18 cellular contexts compared by ENCODE assay signal in genomic region chr5:143170104-143170503, GRCh38.
"Had no signal": no experiment of that assay in that cellular context is flagged by ENCODE, and none has a peak within 500 bp of the region (broad histone marks: within the 10 kb centered on the region; RNA-seq: fewer than 3 reads in every experiment).

No MANE protein-coding gene starts in this region.

- H3K4me1 ChIP-seq: parathyroid adenoma, right atrium auricular region, sigmoid colon, testis had no signal

- H3K4me3 Mint-ChIP-seq: effector memory CD8-positive, alpha-beta T cell; natural killer cell; neural crest cell; stimulated activated memory B cell treated with anti-CD40 and anti-IgM and Interleukin-4, amounts not matched to agents 10 μg/mL and 1 μg/mL and 100 μg/mL, for 72 hours had no signal

- H3K27ac Mint-ChIP-seq: effector memory CD8-positive, alpha-beta T cell; progenitor cell of endocrine pancreas; stimulated activated memory B cell treated with anti-CD40 and anti-IgM and Interleukin-4, amounts not matched to agents 10 μg/mL and 1 μg/mL and 100 μg/mL, for 72 hours had no signal

- H3K36me3 ChIP-seq: lower lobe of right lung, right atrium auricular region, sigmoid colon, upper lobe of left lung had no signal

- H2AFZ ChIP-seq: parathyroid adenoma had no signal

- H3K4me3 ChIP-seq: lower lobe of right lung, right atrium auricular region, sigmoid colon, testis, tibial nerve, upper lobe of left lung had no signal

- H3K79me2 ChIP-seq: parathyroid adenoma had no signal

- H3K36me3 Mint-ChIP-seq: natural killer cell; stimulated activated memory B cell treated with anti-CD40 and anti-IgM and Interleukin-4, amounts not matched to agents 10 μg/mL and 1 μg/mL and 100 μg/mL, for 72 hours had no signal

- H3K9me3 ChIP-seq: lower lobe of right lung, right atrium auricular region, sigmoid colon, testis, tibial nerve, upper lobe of left lung had no signal

- H3K9me3 Mint-ChIP-seq: effector memory CD8-positive, alpha-beta T cell; natural killer cell; stimulated activated memory B cell treated with anti-CD40 and anti-IgM and Interleukin-4, amounts not matched to agents 10 μg/mL and 1 μg/mL and 100 μg/mL, for 72 hours had no signal

- ATAC-seq: effector memory CD8-positive, alpha-beta T cell; left ventricle myocardium superior; lower lobe of right lung; natural killer cell; stimulated activated memory B cell treated with anti-CD40 and anti-IgM and Interleukin-4, amounts not matched to agents 10 μg/mL and 1 μg/mL and 100 μg/mL, for 72 hours; stimulated activated naive CD8-positive, alpha-beta T cell treated with anti-CD3 and anti-CD28 coated beads, Interleukin-15, Interleukin-2, amounts not matched to agents 100 U/mL and 50 U/mL, for 24 hours had no signal

- H3K27me3 ChIP-seq: right atrium auricular region, sigmoid colon, testis, tibial nerve, upper lobe of left lung had no signal

- H3K27ac ChIP-seq: lower lobe of right lung, parathyroid adenoma, right atrium auricular region, sigmoid colon, testis, tibial nerve, upper lobe of left lung had no signal

- H3K9ac ChIP-seq: parathyroid adenoma had no signal

- DNase-seq: cortex of kidney; effector memory CD8-positive, alpha-beta T cell; head of caudate nucleus; left ventricle myocardium superior; lower lobe of right lung; natural killer cell; sigmoid colon; stimulated activated CD4-positive, alpha-beta T cell treated with anti-CD3 and anti-CD28 coated beads, Interleukin-2, amount 100 ng/mL, for 24 hours; stimulated activated CD4-positive, alpha-beta T cell treated with anti-CD3 and anti-CD28 coated beads, Interleukin-4, amount 100 ng/mL, for 24 hours; stimulated activated naive CD8-positive, alpha-beta T cell treated with anti-CD3 and anti-CD28 coated beads, Interleukin-15, Interleukin-2, amounts not matched to agents 100 U/mL and 50 U/mL, for 24 hours; testis; upper lobe of left lung had no signal
